Comparison of ENCODE assay signal across 1 cellular context in the genomic region with DNA sequence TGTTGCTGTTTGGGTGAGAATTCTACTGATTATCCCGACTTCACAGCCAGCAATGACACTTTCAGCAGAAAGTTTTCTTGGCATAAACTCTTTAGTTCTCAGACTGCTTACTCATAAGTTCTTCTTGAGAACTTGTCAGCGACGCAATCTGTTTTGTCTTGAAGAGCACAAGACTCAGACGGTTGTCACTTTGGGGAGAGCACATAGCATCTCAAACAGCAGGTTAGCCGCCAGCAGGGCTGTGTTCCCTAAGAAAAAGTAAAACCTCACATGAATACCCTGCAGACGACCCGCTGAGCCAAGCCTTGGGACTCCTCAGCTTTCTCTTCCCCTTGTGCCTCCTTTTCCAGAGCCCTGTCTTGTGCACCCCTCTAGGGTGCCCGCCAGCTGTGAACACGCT.
TF ChIP-seq lines count a peak whose summit lies in the region.

No MANE protein-coding gene starts in this region.

TF ChIP-seq in WTC11, 78 proteins besides CTCF, POLR2A, EP300 and RAD21 (continued from another document):
- TF ChIP-seq, protein P1, sequence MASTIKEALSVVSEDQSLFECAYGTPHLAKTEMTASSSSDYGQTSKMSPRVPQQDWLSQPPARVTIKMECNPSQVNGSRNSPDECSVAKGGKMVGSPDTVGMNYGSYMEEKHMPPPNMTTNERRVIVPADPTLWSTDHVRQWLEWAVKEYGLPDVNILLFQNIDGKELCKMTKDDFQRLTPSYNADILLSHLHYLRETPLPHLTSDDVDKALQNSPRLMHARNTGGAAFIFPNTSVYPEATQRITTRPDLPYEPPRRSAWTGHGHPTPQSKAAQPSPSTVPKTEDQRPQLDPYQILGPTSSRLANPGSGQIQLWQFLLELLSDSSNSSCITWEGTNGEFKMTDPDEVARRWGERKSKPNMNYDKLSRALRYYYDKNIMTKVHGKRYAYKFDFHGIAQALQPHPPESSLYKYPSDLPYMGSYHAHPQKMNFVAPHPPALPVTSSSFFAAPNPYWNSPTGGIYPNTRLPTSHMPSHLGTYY (CRISPR knock-in tag; IDR thresholded peaks at IDR 0.05) = no peak
- TF ChIP-seq ESRRA (CRISPR knock-in tag; IDR thresholded peaks at IDR 0.05; ENCODE audit: borderline replicate concordance) (no peak), ZNF423 (CRISPR knock-in tag; IDR thresholded peaks at IDR 0.05) (no peak), NR3C1 (CRISPR knock-in tag; conservative IDR thresholded peaks at IDR 0.05; ENCODE audit: low read depth) (no peak), OVOL2 (CRISPR knock-in tag; IDR thresholded peaks at IDR 0.05; ENCODE audit: borderline replicate concordance) (no peak), SOX15 (CRISPR knock-in tag; IDR thresholded peaks at IDR 0.05) (no peak), ZNF138 (CRISPR knock-in tag; conservative IDR thresholded peaks at IDR 0.05) (no peak), GTF2I (CRISPR knock-in tag; conservative IDR thresholded peaks at IDR 0.05) (no peak), NR2C2 (CRISPR knock-in tag; IDR thresholded peaks at IDR 0.05) (no peak), HMGA2 (CRISPR knock-in tag; IDR thresholded peaks at IDR 0.05) (no peak), ZNF121 (CRISPR knock-in tag; IDR thresholded peaks at IDR 0.05) (no peak), EMX1 (CRISPR knock-in tag; IDR thresholded peaks at IDR 0.05) (no peak), NFYB (CRISPR knock-in tag; conservative IDR thresholded peaks at IDR 0.05; ENCODE audit: low read depth) (no peak)
- TF ChIP-seq, protein P2, sequence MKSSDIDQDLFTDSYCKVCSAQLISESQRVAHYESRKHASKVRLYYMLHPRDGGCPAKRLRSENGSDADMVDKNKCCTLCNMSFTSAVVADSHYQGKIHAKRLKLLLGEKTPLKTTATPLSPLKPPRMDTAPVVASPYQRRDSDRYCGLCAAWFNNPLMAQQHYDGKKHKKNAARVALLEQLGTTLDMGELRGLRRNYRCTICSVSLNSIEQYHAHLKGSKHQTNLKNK (CRISPR knock-in tag; IDR thresholded peaks at IDR 0.05) = no peak
- TF ChIP-seq, protein P3, sequence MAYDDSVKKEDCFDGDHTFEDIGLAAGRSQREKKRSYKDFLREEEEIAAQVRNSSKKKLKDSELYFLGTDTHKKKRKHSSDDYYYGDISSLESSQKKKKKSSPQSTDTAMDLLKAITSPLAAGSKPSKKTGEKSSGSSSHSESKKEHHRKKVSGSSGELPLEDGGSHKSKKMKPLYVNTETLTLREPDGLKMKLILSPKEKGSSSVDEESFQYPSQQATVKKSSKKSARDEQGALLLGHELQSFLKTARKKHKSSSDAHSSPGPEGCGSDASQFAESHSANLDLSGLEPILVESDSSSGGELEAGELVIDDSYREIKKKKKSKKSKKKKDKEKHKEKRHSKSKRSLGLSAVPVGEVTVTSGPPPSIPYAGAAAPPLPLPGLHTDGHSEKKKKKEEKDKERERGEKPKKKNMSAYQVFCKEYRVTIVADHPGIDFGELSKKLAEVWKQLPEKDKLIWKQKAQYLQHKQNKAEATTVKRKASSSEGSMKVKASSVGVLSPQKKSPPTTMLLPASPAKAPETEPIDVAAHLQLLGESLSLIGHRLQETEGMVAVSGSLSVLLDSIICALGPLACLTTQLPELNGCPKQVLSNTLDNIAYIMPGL (CRISPR knock-in tag; IDR thresholded peaks at IDR 0.05) = no peak
- TF ChIP-seq, protein P4, sequence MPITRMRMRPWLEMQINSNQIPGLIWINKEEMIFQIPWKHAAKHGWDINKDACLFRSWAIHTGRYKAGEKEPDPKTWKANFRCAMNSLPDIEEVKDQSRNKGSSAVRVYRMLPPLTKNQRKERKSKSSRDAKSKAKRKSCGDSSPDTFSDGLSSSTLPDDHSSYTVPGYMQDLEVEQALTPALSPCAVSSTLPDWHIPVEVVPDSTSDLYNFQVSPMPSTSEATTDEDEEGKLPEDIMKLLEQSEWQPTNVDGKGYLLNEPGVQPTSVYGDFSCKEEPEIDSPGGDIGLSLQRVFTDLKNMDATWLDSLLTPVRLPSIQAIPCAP (CRISPR knock-in tag; IDR thresholded peaks at IDR 0.05) = no peak
TF ChIP-seq in WTC11: peak in this region for 0.
